ENCODE assay signal across 9 cellular contexts in genomic region chrX:151153086-151153485, GRCh38. TPM values are rescaled to one million over a fixed set of nuclear protein-coding genes. Genes with fewer than 3 reads are reported as not detected.
DNase-seq lines count a peak whose midpoint lies in the region; ATAC-seq and TF ChIP-seq lines count a peak whose summit lies in the region.
"Had no signal": no experiment of that assay in that cellular context is flagged by ENCODE, and none has a peak within 500 bp of the region (broad histone marks: within the 10 kb centered on the region; RNA-seq: fewer than 3 reads in every experiment).

No MANE protein-coding gene starts in this region.

- no peaks in the 10 kb centered on the region for H3K36me3 ChIP-seq in neural cell (ENCODE audit: insufficient read depth, low read length)
- H3K36me3 ChIP-seq in CD4-positive, alpha-beta memory T cell (ENCODE audit: insufficient read depth, low read length) = no peaks in the 10 kb centered on the region

- no peak overlapping the region for H3K27ac Mint-ChIP-seq in CD4-positive, alpha-beta memory T cell

- DNase-seq in GM03348 (ENCODE audit: low spot score) = peak; percentile 17
- peak; percentile 0 for DNase-seq in NCI-H2171 (lab: John Stamatoyannopoulos, UW)
- peak; percentile 63 for DNase-seq in dedifferentiated amniotic fluid mesenchymal stem cell (ENCODE audit: extremely low spot score)
- no peak for DNase-seq in CD4-positive, alpha-beta memory T cell
- no peak for DNase-seq in activated CD4-positive, CD25-positive, alpha-beta regulatory T cell treated with anti-CD3 and anti-CD28 coated beads, Interleukin-2, amount 50 U/mL, for 72 hours

- TF ChIP-seq EP300 in neural cell (conservative IDR thresholded peaks at IDR 0.05; ENCODE audit: poor library complexity, severe bottlenecking) = no peak

- POLR2A ChIA-PET in CD4-positive, alpha-beta memory T cell (lab: Charles Lee; ENCODE audit: partially characterized antibody) = no interaction called here

- H3K27me3 ChIP-seq in neural cell (ENCODE audit: insufficient read depth, low read depth, low read length) = no peaks in the 10 kb centered on the region
- no peaks in the 10 kb centered on the region for H3K27me3 ChIP-seq in CD4-positive, alpha-beta memory T cell (ENCODE audit: insufficient read depth, low read length)

- peak; percentile 74 for TF ChIP-seq RAD21 in neural cell (conservative IDR thresholded peaks at IDR 0.05)

- ATAC-seq in HG02973 (IDR thresholded peaks at IDR 0.05; ENCODE audit: unreplicated experiment) (no peak), GM18511 (IDR thresholded peaks at IDR 0.05; ENCODE audit: unreplicated experiment) (no peak)
- ATAC-seq: left lobe of liver had no signal

- no peaks in the 10 kb centered on the region for H3K9me2 ChIP-seq in neural cell (ENCODE audit: insufficient read depth, low read length)

- peak overlapping the region; percentile 36 for H3K9ac ChIP-seq in neural cell (ENCODE audit: low read length)

- peaks cover 3 to 10% of the 10 kb centered on the region in 2 donors for H3K27me3 Mint-ChIP-seq in CD4-positive, alpha-beta memory T cell

- no peaks in the 10 kb centered on the region for H3K79me2 ChIP-seq in neural cell (replicated peaks; ENCODE audit: insufficient read depth, low read length)

- no peaks in the 10 kb centered on the region for H3K4me1 ChIP-seq in CD4-positive, alpha-beta memory T cell (ENCODE audit: insufficient read depth, low read length)

- peak; percentile 69 for TF ChIP-seq CTCF in neural cell (IDR thresholded peaks at IDR 0.05; ENCODE audit: poor library complexity, severe bottlenecking)

- H3K9me3 Mint-ChIP-seq in CD4-positive, alpha-beta memory T cell = no peaks in the 10 kb centered on the region

- CTCF ChIA-PET in CD4-positive, alpha-beta memory T cell (lab: Charles Lee; ENCODE audit: partially characterized antibody) = no interaction called here

- no peaks in the 10 kb centered on the region for H3K9me3 ChIP-seq in neural cell (ENCODE audit: low read length)
- H3K9me3 ChIP-seq in CD4-positive, alpha-beta memory T cell (ENCODE audit: control insufficient read depth in 1 of 2, low read length in 2 of 2) = no peaks in the 10 kb centered on the region

- H3K27ac ChIP-seq in neural cell (ENCODE audit: low read length) = peak overlapping the region; percentile 67
- no peak overlapping the region for H3K27ac ChIP-seq in CD4-positive, alpha-beta memory T cell (ENCODE audit: low read depth, low read length)

- H3K4me3 ChIP-seq in neural cell (ENCODE audit: low read length) = peak overlapping the region; percentile 55
- no peak overlapping the region for H3K4me3 ChIP-seq in CD4-positive, alpha-beta memory T cell (ENCODE audit: low read length in 2 of 2)

- H3F3A ChIP-seq in neural cell (ENCODE audit: insufficient read depth, low read length, poor library complexity, severe bottlenecking) = no peaks in the 10 kb centered on the region

- H3K4me2 ChIP-seq in neural cell (ENCODE audit: low read length) = peak overlapping the region; percentile 48

- intact Hi-C loops in CD4-positive, alpha-beta memory T cell (cut with micrococcal nuclease) = no loop called here

- peak overlapping the region in 1 of 8 donors; percentile 4 for H3K4me3 Mint-ChIP-seq in CD4-positive, alpha-beta memory T cell

- H4K20me1 ChIP-seq in neural cell (ENCODE audit: insufficient read depth) = no peaks in the 10 kb centered on the region

- no peak overlapping the region for H2AFZ ChIP-seq in neural cell (ENCODE audit: low read depth, low read length)

- H3K4me1 Mint-ChIP-seq in CD4-positive, alpha-beta memory T cell = no peaks in the 10 kb centered on the region

- no peaks in the 10 kb centered on the region for H3K36me3 Mint-ChIP-seq in CD4-positive, alpha-beta memory T cell

TF ChIP-seq in neural cell, 6 proteins besides CTCF, POLR2A, EP300 and RAD21:
- TF ChIP-seq REST (IDR thresholded peaks at IDR 0.05; ENCODE audit: borderline replicate concordance) (no peak), SMC3 (conservative IDR thresholded peaks at IDR 0.05; ENCODE audit: poor library complexity) (peak; percentile 68)

RNA-seq across cellular contexts. Expression of gene GPR50, which starts 23.3 kb away (rescaled TPM):
- polyA plus RNA-seq in neural cell = not detected in 2 replicates
- 0.49 TPM in 1 of 2 replicates, not detected in the other for polyA minus RNA-seq in neural cell
- total RNA-seq in CD4-positive, alpha-beta memory T cell = not detected
- polyA plus RNA-seq in CD4-positive, alpha-beta memory T cell = not detected
- total RNA-seq: left lobe of liver had no signal

Comparison
In these comparisons a context has a peak if more than half of its experiments do, and no peak if none do; other contexts are left out.
1. DNase-seq: peak in GM03348 (single experiment), NCI-H2171 (single experiment) and dedifferentiated amniotic fluid mesenchymal stem cell (single experiment); none in CD4-positive, alpha-beta memory T cell (0 of 5) and activated CD4-positive, CD25-positive, alpha-beta regulatory T cell treated with anti-CD3 and anti-CD28 coated beads, Interleukin-2, amount 50 U/mL, for 72 hours (single experiment).